Comparison of ENCODE assay signal across 33 cellular contexts in genomic region chr1:114260805-114261488, GRCh38.
"Had no signal": no experiment of that assay in that cellular context is flagged by ENCODE, and none has a peak within 500 bp of the region (broad histone marks: within the 10 kb centered on the region; RNA-seq: fewer than 3 reads in every experiment).

No MANE protein-coding gene starts in this region.

- H3K27me3 ChIP-seq: ascending aorta, cardiac muscle cell, Peyer's patch had no signal

- H3K4me3 ChIP-seq: ascending aorta, cardiac muscle cell, MG63, Peyer's patch had no signal

- H3K4me1 ChIP-seq: ascending aorta, Peyer's patch had no signal

- H3K36me3 ChIP-seq: ascending aorta, cardiac muscle cell, MG63, Peyer's patch, WERI-Rb-1 had no signal

- H3K27ac ChIP-seq: ascending aorta, cardiac muscle cell, Peyer's patch, WERI-Rb-1 had no signal

- ATAC-seq: activated CD8-positive, alpha-beta T cell treated with anti-CD3 and anti-CD28 coated beads for 36 hours; activated T-cell treated with anti-CD3 and anti-CD28 coated beads, Interleukin-2, amount 50 U/mL, for 72 hours; activated T-helper 17 cell treated with anti-CD3 and anti-CD28 coated beads, Interleukin-2, amount 50 U/mL, for 72 hours; PC-3 had no signal

- DNase-seq: activated CD4-positive, alpha-beta T cell treated with anti-CD3 and anti-CD28 coated beads, Interleukin-2, amount 10 ng/mL, durations not matched to agents 24 days and 14 days; activated CD4-positive, alpha-beta T cell treated with anti-CD3 and anti-CD28 coated beads, Interleukin-2, amount 50 U/mL, for 4 hours; activated CD4-positive, CD25-positive, alpha-beta regulatory T cell; activated CD8-positive, alpha-beta T cell treated with anti-CD3 and anti-CD28 coated beads for 36 hours; activated effector memory CD4-positive, alpha-beta T cell treated with anti-CD3 and anti-CD28 coated beads, Interleukin-2, amount 50 U/mL, for 16 hours; activated naive CD4-positive, alpha-beta T cell; activated naive CD4-positive, alpha-beta T cell treated with anti-CD3 and anti-CD28 coated beads, Interleukin-2, amount 50 U/mL, for 16 hours; activated naive CD8-positive, alpha-beta T cell treated with anti-CD3 and anti-CD28 coated beads, Interleukin-2, amount 10 ng/mL, durations not matched to agents 7 days and 5 days; activated T-cell treated with anti-CD3 and anti-CD28 coated beads, Interleukin-2, amount 50 U/mL, for 1 hour; activated T-cell treated with anti-CD3 and anti-CD28 coated beads, Interleukin-2, amount 50 U/mL, for 72 hours; amygdala; Kasumi-1; KG1; MG63; NCI-H1048; NCI-H1105 treated with DMSO at 0.1 percent for 48 hours; NCI-H1436; NCI-H1694; NCI-H1930; NCI-H2081 treated with DMSO at 0.1 percent for 48 hours; NCI-H2171; NCI-H510A; NCI-H526; NCI-H748 treated with DMSO at 0.1 percent for 48 hours; NK-92 treated with Interleukin-12 subunit alpha and Interleukin-12 subunit beta, amount 100 ng/mL, for 24 hours; PC-3; Peyer's patch; RPMI8226; T1000; WERI-Rb-1 had no signal

- H3K9me3 ChIP-seq: ascending aorta, MG63, Peyer's patch had no signal
